ENCODE assay signal across 14 cellular contexts in genomic region chr1:161739865-161740566, GRCh38. TPM values are rescaled to one million over a fixed set of nuclear protein-coding genes. Genes with fewer than 3 reads are reported as not detected.
DNase-seq lines count a peak whose midpoint lies in the region; ATAC-seq and TF ChIP-seq lines count a peak whose summit lies in the region.
"Had no signal": no experiment of that assay in that cellular context is flagged by ENCODE, and none has a peak within 500 bp of the region (broad histone marks: within the 10 kb centered on the region; RNA-seq: fewer than 3 reads in every experiment).

No MANE protein-coding gene starts in this region.

- DNase-seq in activated B cell treated with CpG ODN at 0.5 μM for 24 hours (peak; percentile 25), memory B cell (ENCODE audit: low spot score in 2 of 2) (peak in 1 of 2 donors; percentile 31), esophagus muscularis mucosa (ENCODE audit: extremely low spot score) (no peak), NCI-H345 treated with DMSO at 0.1 percent for 48 hours (lab: John Stamatoyannopoulos, UW; ENCODE audit: unreplicated experiment) (no peak)
- DNase-seq in stimulated activated naive CD4-positive, alpha-beta T cell (lab: John Stamatoyannopoulos, UW) = no peak
- DNase-seq in NK-92 treated with Interleukin-12 subunit alpha and Interleukin-12 subunit beta, amount 100 ng/mL, for 24 hours (lab: John Stamatoyannopoulos, UW) = no peak
- DNase-seq: activated CD4-positive, alpha-beta T cell treated with anti-CD3 and anti-CD28 coated beads for 1 hour; effector CD4-positive, alpha-beta T cell; occipital lobe had no signal

- H3K27ac ChIP-seq in BLaER1 treated with 17β-estradiol and CSF1 and Interleukin-3, amounts not matched to agents 10 nM and 100 nM = peak overlapping the region in 10 of 11 experiments; percentile 13 to 61 (median 48); a peak in 16 of 22 replicates
- H3K27ac ChIP-seq in esophagus muscularis mucosa (replicated peaks in 1 of 4) = peak overlapping the region in 1 of 4 donors; percentile 38
- H3K27ac ChIP-seq: RWPE1, vagina had no signal

- WGBS in esophagus muscularis mucosa = 63% methylated on average over 8 of the region's 8 CpGs

- TF ChIP-seq POLR2A in esophagus muscularis mucosa (IDR thresholded peaks at IDR 0.05; ENCODE audit: low read depth) = no peak

- H3K27ac Mint-ChIP-seq in activated B cell treated with CpG ODN at 0.5 μM for 24 hours (peak overlapping the region; percentile 88), memory B cell (peak overlapping the region; percentile 87)
- H3K27ac Mint-ChIP-seq: activated naive CD8-positive, alpha-beta T cell had no signal

- peaks cover 54% of the 10 kb centered on the region for H3K4me1 Mint-ChIP-seq in activated B cell treated with CpG ODN at 0.5 μM for 24 hours
- H3K4me1 Mint-ChIP-seq in memory B cell = peaks cover 38% of the 10 kb centered on the region

- ATAC-seq in GM21447 (IDR thresholded peaks at IDR 0.05; ENCODE audit: unreplicated experiment) (peak; percentile 27), activated B cell treated with CpG ODN at 0.5 μM for 24 hours (ENCODE audit: low read depth) (peak; percentile 49), memory B cell (ENCODE audit: low read depth) (peak; percentile 61)

- H3K36me3 ChIP-seq in BLaER1 treated with 17β-estradiol and CSF1 and Interleukin-3, amounts not matched to agents 10 nM and 100 nM = no peaks in the 10 kb centered on the region
- H3K36me3 ChIP-seq in esophagus muscularis mucosa = no peaks in the 10 kb centered on the region
- H3K36me3 ChIP-seq: vagina had no signal

- peak overlapping the region in 5 of 11 experiments; percentile 1 to 32 (median 7); a peak in 8 of 22 replicates for H3K9ac ChIP-seq in BLaER1 treated with 17β-estradiol and CSF1 and Interleukin-3, amounts not matched to agents 10 nM and 100 nM

- no peaks in the 10 kb centered on the region for H4K20me1 ChIP-seq in BLaER1 treated with 17β-estradiol and CSF1 and Interleukin-3, amounts not matched to agents 10 nM and 100 nM

- H3K4me3 ChIP-seq in BLaER1 treated with 17β-estradiol and CSF1 and Interleukin-3, amounts not matched to agents 10 nM and 100 nM = no peak overlapping the region
- no peak overlapping the region for H3K4me3 ChIP-seq in esophagus muscularis mucosa
- H3K4me3 ChIP-seq: vagina had no signal

- no peak for TF ChIP-seq EP300 in esophagus muscularis mucosa (IDR thresholded peaks at IDR 0.05)

- H3K36me3 Mint-ChIP-seq in activated B cell treated with CpG ODN at 0.5 μM for 24 hours (ENCODE audit: low read depth) (no peaks in the 10 kb centered on the region), memory B cell (no peaks in the 10 kb centered on the region)
- H3K36me3 Mint-ChIP-seq: activated naive CD8-positive, alpha-beta T cell had no signal

- peak overlapping the region; percentile 52 for H3K4me3 Mint-ChIP-seq in activated B cell treated with CpG ODN at 0.5 μM for 24 hours
- peak overlapping the region; percentile 73 for H3K4me3 Mint-ChIP-seq in memory B cell
- H3K4me3 Mint-ChIP-seq: activated naive CD8-positive, alpha-beta T cell had no signal

- TF ChIP-seq CTCF in activated B cell treated with CpG ODN at 0.5 μM for 24 hours (IDR thresholded peaks at IDR 0.05) = no peak
- no peak for TF ChIP-seq CTCF in esophagus muscularis mucosa (IDR thresholded peaks at IDR 0.05)

- intact Hi-C loops in activated B cell treated with CpG ODN at 0.5 μM for 24 hours (cut with micrococcal nuclease) (loop anchor here (2.0 to 10.0 kb wide), 5 partner anchors 21 to 343 kb away; no protein-coding TSS in a partner anchor), esophagus muscularis mucosa (cut with DNase I) (loop anchor here (10.0 kb wide), 2 partner anchors 175 to 255 kb away; no protein-coding TSS in a partner anchor)

- H3K27me3 ChIP-seq in BLaER1 treated with 17β-estradiol and CSF1 and Interleukin-3, amounts not matched to agents 10 nM and 100 nM = peaks cover 0 to 34% (median 0%) of the 10 kb centered on the region in 11 experiments; a peak in 7 of 22 replicates
- H3K27me3 ChIP-seq in esophagus muscularis mucosa = peaks cover 0 to 20% (median 0%) of the 10 kb centered on the region in 4 donors
- H3K27me3 ChIP-seq: vagina had no signal

- H3K9me3 Mint-ChIP-seq in activated B cell treated with CpG ODN at 0.5 μM for 24 hours = no peaks in the 10 kb centered on the region
- no peaks in the 10 kb centered on the region for H3K9me3 Mint-ChIP-seq in memory B cell

- peaks cover 2% of the 10 kb centered on the region for H3K27me3 Mint-ChIP-seq in activated B cell treated with CpG ODN at 0.5 μM for 24 hours
- peaks cover 2% of the 10 kb centered on the region for H3K27me3 Mint-ChIP-seq in memory B cell
- H3K27me3 Mint-ChIP-seq: activated naive CD8-positive, alpha-beta T cell had no signal

- POLR2A ChIA-PET in activated B cell treated with CpG ODN at 0.5 μM for 24 hours (lab: Charles Lee) = interaction anchor here (0.6 to 7.7 kb wide), 10 partner anchors 10 to 215 kb away, joined by 3 to 144 read pairs (median 8); partner anchors contain the start of genes DUSP12, FCRLA and HSPA6

- H3K4me1 ChIP-seq in BLaER1 treated with 17β-estradiol and CSF1 and Interleukin-3, amounts not matched to agents 10 nM and 100 nM = peaks cover 26 to 55% (median 37%) of the 10 kb centered on the region in 10 experiments
- peaks cover 0 to 5% (median 0%) of the 10 kb centered on the region in 4 donors for H3K4me1 ChIP-seq in esophagus muscularis mucosa
- H3K4me1 ChIP-seq: vagina had no signal

- no peaks in the 10 kb centered on the region for H3K9me3 ChIP-seq in BLaER1 treated with 17β-estradiol and CSF1 and Interleukin-3, amounts not matched to agents 10 nM and 100 nM (replicated peaks in 1 of 11)
- no peaks in the 10 kb centered on the region for H3K9me3 ChIP-seq in esophagus muscularis mucosa
- H3K9me3 ChIP-seq: vagina had no signal

- CTCF ChIA-PET in activated B cell treated with CpG ODN at 0.5 μM for 24 hours (lab: Charles Lee) = interaction anchor here (1.6 to 5.8 kb wide), 11 partner anchors 9 to 266 kb away, joined by 3 to 57 read pairs (median 22); partner anchors contain the start of genes DUSP12 and FCRLA

- H3K4me2 ChIP-seq in BLaER1 treated with 17β-estradiol and CSF1 and Interleukin-3, amounts not matched to agents 10 nM and 100 nM = peak overlapping the region; percentile 67 to 89 (median 80)

RNA-seq across cellular contexts. Expression of gene DUSP12, which starts 9.6 kb away (rescaled TPM):
- 37.2 and 38.9 TPM in 2 replicates for total RNA-seq in activated B cell treated with CpG ODN at 0.5 μM for 24 hours
- 10 to 100 TPM; 12.5 to 26.1 (median 22.8) TPM for total RNA-seq in esophagus muscularis mucosa

RNA-seq across cellular contexts. Expression of gene FCRLB, which starts 18.7 kb away (rescaled TPM):
- 2.1 and 2.4 TPM in 2 replicates for total RNA-seq in activated B cell treated with CpG ODN at 0.5 μM for 24 hours
- total RNA-seq in esophagus muscularis mucosa = 1 to 10 TPM in 1 of 4 donors, under 1 TPM in 2, not detected in 1; 0.34 to 1.3 (median 0.65) TPM
- total RNA-seq: vagina had no signal

RNA-seq across cellular contexts. Expression of gene ATF6, which starts 26.1 kb away (rescaled TPM):
- total RNA-seq in activated B cell treated with CpG ODN at 0.5 μM for 24 hours (23.7 and 24.6 TPM in 2 replicates), esophagus muscularis mucosa (10 to 100 TPM; 24.5 to 30.6 (median 27.4) TPM)

RNA-seq across cellular contexts. Expression of gene FCRLA, which starts 33.0 kb away (rescaled TPM):
- total RNA-seq in activated B cell treated with CpG ODN at 0.5 μM for 24 hours (175 and 178 TPM in 2 replicates), esophagus muscularis mucosa (under 1 TPM in 2 of 4 donors, not detected in 2; 0.33 to 0.75 TPM)
- total RNA-seq: occipital lobe, vagina had no signal
